In the genomic region with DNA sequence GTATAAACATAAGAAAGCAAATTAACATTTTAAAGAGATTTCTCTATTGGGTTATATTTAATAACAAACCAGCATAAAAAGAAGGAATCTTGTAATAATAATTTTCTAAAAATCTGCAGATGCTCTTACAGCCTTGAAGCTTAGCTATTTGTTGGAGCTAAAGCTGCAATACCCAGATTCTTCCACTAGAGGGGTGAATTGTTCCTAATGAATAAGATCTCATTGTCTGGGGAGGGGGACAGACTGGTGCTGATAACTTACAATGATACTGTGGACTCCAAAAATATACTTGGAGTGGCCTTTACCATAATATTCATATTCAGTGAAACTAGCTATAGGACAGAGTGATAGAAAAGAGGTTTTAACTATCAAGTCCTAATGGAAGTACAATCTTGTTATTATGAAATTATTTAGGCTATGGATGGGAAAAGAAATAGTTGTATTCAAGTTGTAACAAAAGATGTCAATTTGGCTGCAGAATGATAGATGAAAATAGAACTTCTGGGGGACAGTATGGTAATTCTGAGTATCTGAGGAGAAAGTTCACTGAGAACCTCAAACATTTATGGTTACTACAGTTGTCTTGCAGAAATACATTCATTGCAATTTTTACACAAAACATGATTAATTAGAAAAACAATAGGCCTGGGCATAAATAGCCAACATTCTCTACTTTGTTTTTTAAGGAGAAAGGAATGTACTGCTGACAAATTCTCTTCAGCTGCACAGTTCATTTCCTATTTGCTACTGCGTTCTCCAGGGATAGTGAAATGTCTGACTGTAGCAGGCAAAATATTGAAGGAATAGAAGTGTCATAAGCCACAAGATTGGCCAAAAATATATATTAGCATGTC, we compare ENCODE assay signal across 9 cellular contexts.
DNase-seq lines count a peak whose midpoint lies in the region; ATAC-seq, FAIRE-seq and TF ChIP-seq lines count a peak whose summit lies in the region.
"Had no signal": no experiment of that assay in that cellular context is flagged by ENCODE, and none has a peak within 500 bp of the region (broad histone marks: within the 10 kb centered on the region; RNA-seq: fewer than 3 reads in every experiment).

No MANE protein-coding gene starts in this region.

- no TSS peak for BruUV-seq in OCI-LY7 (replicated peaks; lab: Mats Ljungman, UMichigan)

- WGBS in HUES64: 100% methylated on average over 1 of the region's 1 CpG
- 72 to 78% methylated on average over 1 of the region's 1 CpG for WGBS in pancreas, 2 donors

- H3K9me3 ChIP-seq in HUES64 (ENCODE audit: insufficient read depth, low read depth, low read length): no peaks in the 10 kb centered on the region
- no peaks in the 10 kb centered on the region for H3K9me3 ChIP-seq in OCI-LY7 (ENCODE audit: low read length)
- no peaks in the 10 kb centered on the region for H3K9me3 ChIP-seq in pancreas

- POLR2A ChIA-PET in OCI-LY7 (lab: Charles Lee): no interaction called here

- DNase-seq in AG08396 (ENCODE audit: low spot score): peak; percentile 4
- no peak for DNase-seq in GM12891 (ENCODE audit: insufficient read length, low spot score)
- peak; percentile 63 for DNase-seq in OCI-LY7 (ENCODE audit: low spot score)
- DNase-seq in epithelial cell of proximal tubule (ENCODE audit: low read depth): peak; percentile 20
- DNase-seq in pancreas: no peak
- DNase-seq in activated T-cell treated with anti-CD3 and anti-CD28 coated beads, Interleukin-2, amount 50 U/mL, for 48 hours: no peak

- H2AFZ ChIP-seq in OCI-LY7 (ENCODE audit: low read length): no peak overlapping the region

- H3K9ac ChIP-seq in HUES64 (ENCODE audit: low read depth, low read length): no peak overlapping the region

- TF ChIP-seq POLR2A in GM12891 (IDR thresholded peaks at IDR 0.05; ENCODE audit: low read depth, low read length): no peak

- H3K36me3 ChIP-seq in HUES64 (ENCODE audit: insufficient read depth, low read length) (no peaks in the 10 kb centered on the region), OCI-LY7 (ENCODE audit: insufficient read depth, low read length) (no peaks in the 10 kb centered on the region), pancreas (no peaks in the 10 kb centered on the region)

- TF ChIP-seq CTCF in OCI-LY7 (conservative IDR thresholded peaks at IDR 0.05; ENCODE audit: low read length) (peak; percentile 92), epithelial cell of proximal tubule (conservative IDR thresholded peaks at IDR 0.05; ENCODE audit: low read depth, low read length) (peak; percentile 87), pancreas (IDR thresholded peaks at IDR 0.05) (peak; percentile 55 to 84 (median 66))

- CTCF ChIA-PET in OCI-LY7 (lab: Charles Lee; ENCODE audit: unreplicated experiment): interaction anchor here (0.6 kb wide), 1 partner anchor 478 kb away, joined by 3 read pairs; no protein-coding TSS in a partner anchor

- no peak overlapping the region for H3K4me2 ChIP-seq in OCI-LY7 (ENCODE audit: low read length)

- no peaks in the 10 kb centered on the region for H3K79me2 ChIP-seq in OCI-LY7 (ENCODE audit: insufficient read depth, low read depth, low read length)

- no peaks in the 10 kb centered on the region for H4K20me1 ChIP-seq in OCI-LY7 (ENCODE audit: insufficient read depth, low read length)

- H3K9me2 ChIP-seq in OCI-LY7 (ENCODE audit: insufficient read depth, low read length): no peaks in the 10 kb centered on the region

- ATAC-seq in pancreas (peak in 3 of 4 donors; percentile 56 to 65 (median 59)), HG03045 (IDR thresholded peaks at IDR 0.05; ENCODE audit: unreplicated experiment) (no peak)

- FAIRE-seq in GM12891 (lab: Jason Lieb, UNC): peak; percentile 76
- no peak for FAIRE-seq in pancreas (lab: Jason Lieb, UNC)
- FAIRE-seq: endometrium had no signal

- no peak overlapping the region for H3K4me3 ChIP-seq in HUES64 (ENCODE audit: low read length)
- no peak overlapping the region for H3K4me3 ChIP-seq in OCI-LY7 (ENCODE audit: low read depth, low read length, poor library complexity, severe bottlenecking)
- no peak overlapping the region for H3K4me3 ChIP-seq in epithelial cell of proximal tubule (ENCODE audit: low read depth, low read length)
- H3K4me3 ChIP-seq in pancreas: no peak overlapping the region

- H3K27ac ChIP-seq in HUES64 (ENCODE audit: low read depth, low read length): 0 out of 2 replicates have a peak overlapping the region, but pooled peaks have one; percentile 9
- H3K27ac ChIP-seq in OCI-LY7 (ENCODE audit: low read depth, low read length, poor library complexity, severe bottlenecking): no peak overlapping the region
- no peak overlapping the region for H3K27ac ChIP-seq in pancreas

- intact Hi-C loops in OCI-LY7 (cut with micrococcal nuclease; ENCODE audit: unreplicated experiment) (loop anchor here (5.0 kb wide), 2 partner anchors 476 to 1281 kb away; no protein-coding TSS in a partner anchor), pancreas (cut with DNase I) (no loop called here)

- no peaks in the 10 kb centered on the region for H3K27me3 ChIP-seq in HUES64 (ENCODE audit: insufficient read depth, low read length)
- H3K27me3 ChIP-seq in pancreas: no peaks in the 10 kb centered on the region

- H3K4me1 ChIP-seq in HUES64 (ENCODE audit: insufficient read depth, low read length) (peaks cover 8% of the 10 kb centered on the region), OCI-LY7 (ENCODE audit: insufficient read depth, low read length, poor library complexity, severe bottlenecking) (no peaks in the 10 kb centered on the region), pancreas (no peaks in the 10 kb centered on the region)

TF ChIP-seq in GM12891, 5 proteins besides CTCF, POLR2A, EP300 and RAD21:
- no peak for TF ChIP-seq POLR2AphosphoS5 (IDR thresholded peaks at IDR 0.05; ENCODE audit: low read depth, low read length)

Comparison
In these comparisons a context has a peak if more than half of its experiments do, and no peak if none do; other contexts are left out.
1. DNase-seq: peak in AG08396 (single experiment), OCI-LY7 (single experiment) and epithelial cell of proximal tubule (single experiment); none in GM12891 (single experiment), pancreas (0 of 6) and activated T-cell treated with anti-CD3 and anti-CD28 coated beads, Interleukin-2, amount 50 U/mL, for 48 hours (0 of 2).
2. Peak in every context shown above with its lines, with median percentiles within 50 percentile points of each other: CTCF ChIP-seq.